Comparison of ENCODE assay signal across 8 cellular contexts in genomic region chr16:74813109-74813641, GRCh38. TPM values are rescaled to one million over a fixed set of nuclear protein-coding genes. Genes with fewer than 3 reads are reported as not detected.
A peak's percentile ranks its signal among the peaks of the same experiment; 100 is the strongest.
DNase-seq lines count a peak whose midpoint lies in the region; ATAC-seq and TF ChIP-seq lines count a peak whose summit lies in the region.

No MANE protein-coding gene starts in this region.

- H3F3A ChIP-seq in DOHH2 (ENCODE audit: control insufficient read depth, insufficient read depth): no peaks in the 10 kb centered on the region

- DNase-seq in Jurkat, Clone E6-1 (ENCODE audit: low read depth, low spot score): peak; percentile 71
- DNase-seq in RWPE2 (ENCODE audit: low spot score): peak; percentile 79
- peak; percentile 60 for DNase-seq in activated T-helper 9 cell treated with anti-CD3 and anti-CD28 coated beads, Interleukin-2, amount 50 U/mL, for 16 hours (ENCODE audit: low read depth)
- DNase-seq in foreskin keratinocyte: peak in 1 of 2 donors; percentile 31
- peak; percentile 25 to 85 (median 65) for DNase-seq in substantia nigra (lab: John Stamatoyannopoulos, UW)

- H3K4me3 ChIP-seq in DOHH2 (ENCODE audit: low read length): no peak overlapping the region
- H3K4me3 ChIP-seq in Jurkat, Clone E6-1 (ENCODE audit: low read length): no peak overlapping the region; the same call in 1 of the 2 replicates
- no peak overlapping the region for H3K4me3 ChIP-seq in RWPE2 (ENCODE audit: severe bottlenecking)
- no peak overlapping the region for H3K4me3 ChIP-seq in neutrophil (ENCODE audit: low read depth in 1 of 2, low read length in 1 of 2)

- H3K9me3 ChIP-seq in DOHH2 (ENCODE audit: control insufficient read depth, insufficient read depth, low read length) (no peaks in the 10 kb centered on the region; the same call in 1 of the 2 replicates), RWPE2 (ENCODE audit: severe bottlenecking) (no peaks in the 10 kb centered on the region), neutrophil (no peaks in the 10 kb centered on the region)

- peak; percentile 100 for ATAC-seq in GM21723 (IDR thresholded peaks at IDR 0.05; ENCODE audit: unreplicated experiment)
- ATAC-seq in RWPE2 (ENCODE audit: low read depth): peak; percentile 100
- peak; percentile 99 for ATAC-seq in foreskin keratinocyte

- peak overlapping the region; percentile 35 for H3K4me2 ChIP-seq in DOHH2 (ENCODE audit: low read length)

- H3K9me2 ChIP-seq in DOHH2 (replicated peaks; ENCODE audit: control insufficient read depth, low read length): no peaks in the 10 kb centered on the region

- H3K27me3 ChIP-seq in DOHH2 (ENCODE audit: control insufficient read depth, low read length) (peaks cover 13% of the 10 kb centered on the region; the same call in 1 of the 2 replicates), RWPE2 (ENCODE audit: insufficient read depth, poor library complexity, severe bottlenecking) (no peaks in the 10 kb centered on the region), foreskin keratinocyte (no peaks in the 10 kb centered on the region), neutrophil (no peaks in the 10 kb centered on the region)

- peaks cover 5% of the 10 kb centered on the region for H3K4me1 ChIP-seq in DOHH2 (ENCODE audit: control insufficient read depth, low read length)
- H3K4me1 ChIP-seq in RWPE2 (ENCODE audit: insufficient read depth, poor library complexity, severe bottlenecking): no peaks in the 10 kb centered on the region
- no peaks in the 10 kb centered on the region for H3K4me1 ChIP-seq in foreskin keratinocyte
- peaks cover 0 to 3% of the 10 kb centered on the region in 2 experiments for H3K4me1 ChIP-seq in neutrophil (ENCODE audit: control insufficient read depth in 1 of 2, insufficient read depth in 1 of 2, low read depth in 1 of 2, low read length in 1 of 2)

- TF ChIP-seq CTCF in DOHH2 (IDR thresholded peaks at IDR 0.05; ENCODE audit: low read depth, low read length, poor library complexity, severe bottlenecking): peak; percentile 97
- peak; percentile 97 for TF ChIP-seq CTCF in RWPE2 (IDR thresholded peaks at IDR 0.05; ENCODE audit: poor library complexity, severe bottlenecking)
- peak; percentile 94 for TF ChIP-seq CTCF in foreskin keratinocyte (conservative IDR thresholded peaks at IDR 0.05)
- peak; percentile 50 for TF ChIP-seq CTCF in neutrophil (IDR thresholded peaks at IDR 0.05)

- no peaks in the 10 kb centered on the region for H3K36me3 ChIP-seq in DOHH2 (ENCODE audit: control insufficient read depth, low read length)
- no peaks in the 10 kb centered on the region for H3K36me3 ChIP-seq in RWPE2 (ENCODE audit: low read depth)
- H3K36me3 ChIP-seq in neutrophil: no peaks in the 10 kb centered on the region

- H3K79me2 ChIP-seq in DOHH2 (ENCODE audit: control insufficient read depth, low read length): no peaks in the 10 kb centered on the region

- H4K20me1 ChIP-seq in DOHH2 (ENCODE audit: control insufficient read depth, insufficient read depth, low read depth, low read length): no peaks in the 10 kb centered on the region

- no peak overlapping the region for H3K27ac ChIP-seq in DOHH2 (ENCODE audit: low read depth, low read length)
- no peak overlapping the region for H3K27ac ChIP-seq in RWPE2 (ENCODE audit: poor library complexity, severe bottlenecking)
- H3K27ac ChIP-seq in foreskin keratinocyte: no peak overlapping the region
- no peak overlapping the region for H3K27ac ChIP-seq in neutrophil
- peak overlapping the region; percentile 75 for H3K27ac ChIP-seq in substantia nigra (ENCODE audit: low read depth, low read length, poor library complexity, severe bottlenecking)

RNA-seq across cellular contexts. Expression of gene FA2H, which starts 38.6 kb away (rescaled TPM):
- 0.50 TPM for polyA plus RNA-seq in Jurkat, Clone E6-1 (2012; ENCODE audit: insufficient read depth, insufficient read length)
- 0.14 and 0.27 TPM in 2 replicates for total RNA-seq in foreskin keratinocyte
- polyA plus RNA-seq in foreskin keratinocyte: 0.17 and 0.18 TPM in 2 replicates
